In genomic region chr19:2237051-2237868, GRCh38 we compare ENCODE assay signal across 8 cellular contexts. TPM values are rescaled to one million over a fixed set of nuclear protein-coding genes. Genes with fewer than 3 reads are reported as not detected.
DNase-seq lines count a peak whose midpoint lies in the region; TF ChIP-seq lines count a peak whose summit lies in the region.

No MANE protein-coding gene starts in this region.

- H3K9me3 Mint-ChIP-seq in activated CD4-positive, alpha-beta T cell treated with anti-CD3 and anti-CD28 coated beads, Interleukin-2, amount 10 ng/mL, durations not matched to agents 24 days and 14 days = no peaks in the 10 kb centered on the region

- no peak for TF ChIP-seq CTCF in adrenal gland (IDR thresholded peaks at IDR 0.05)
- TF ChIP-seq CTCF in thyroid gland (IDR thresholded peaks at IDR 0.05) = no peak

- H3K27ac ChIP-seq in adrenal gland (peak overlapping the region; percentile 94 to 100 (median 95)), layer of hippocampus (ENCODE audit: low read depth, low read length) (peak overlapping the region; percentile 100), thyroid gland (peak overlapping the region; percentile 96 to 99 (median 98))

- H3K4me1 ChIP-seq in adrenal gland (replicated peaks in 1 of 2) (peaks cover 28 to 60% of the 10 kb centered on the region in 2 donors), thyroid gland (peaks cover 58 to 67% of the 10 kb centered on the region in 2 donors)

- intact Hi-C loops in activated CD4-positive, alpha-beta T cell treated with anti-CD3 and anti-CD28 coated beads, Interleukin-2, amount 10 ng/mL, durations not matched to agents 24 days and 14 days (cut with micrococcal nuclease) = loop anchor here (5.0 kb wide), 1 partner anchor 70 kb away; no protein-coding TSS in a partner anchor
- intact Hi-C loops in adrenal gland (cut with DNase I) = loop anchor here (2.0 to 10.0 kb wide), 4 partner anchors 35 to 80 kb away; no protein-coding TSS in a partner anchor
- intact Hi-C loops in thyroid gland (cut with DNase I) = loop anchor here (2.0 to 5.0 kb wide), 2 partner anchors 34 to 95 kb away; no protein-coding TSS in a partner anchor

- H3K4me3 ChIP-seq in adrenal gland (peak overlapping the region; percentile 29 to 93 (median 74)), thyroid gland (replicated peaks in 1 of 3) (peak overlapping the region; percentile 70 to 92 (median 86))

- peak overlapping the region; percentile 100 for H3K27ac Mint-ChIP-seq in activated CD4-positive, alpha-beta T cell treated with anti-CD3 and anti-CD28 coated beads, Interleukin-2, amount 10 ng/mL, durations not matched to agents 24 days and 14 days

- H3K36me3 ChIP-seq in adrenal gland (replicated peaks in 1 of 2) (peaks cover 0 to 10% of the 10 kb centered on the region in 2 donors), thyroid gland (peaks cover 4 to 12% of the 10 kb centered on the region in 2 donors)

- peaks cover 2% of the 10 kb centered on the region for H3K27me3 Mint-ChIP-seq in activated CD4-positive, alpha-beta T cell treated with anti-CD3 and anti-CD28 coated beads, Interleukin-2, amount 10 ng/mL, durations not matched to agents 24 days and 14 days

- H3K4me1 Mint-ChIP-seq in activated CD4-positive, alpha-beta T cell treated with anti-CD3 and anti-CD28 coated beads, Interleukin-2, amount 10 ng/mL, durations not matched to agents 24 days and 14 days = peaks cover 57% of the 10 kb centered on the region

- DNase-seq in activated CD4-positive, alpha-beta T cell treated with anti-CD3 and anti-CD28 coated beads, Interleukin-2, amount 10 ng/mL, durations not matched to agents 24 days and 14 days = peak; percentile 67
- no peak for DNase-seq in activated CD4-positive, alpha-beta T cell treated with anti-CD3 and anti-CD28 coated beads for 48 hours
- DNase-seq in adrenal gland (no peak), thyroid gland (no peak), NCI-H2196 treated with DMSO at 0.1 percent for 48 hours (lab: John Stamatoyannopoulos, UW; ENCODE audit: unreplicated experiment) (no peak), GDM1 (lab: John Stamatoyannopoulos, UW) (no peak), hippocampal formation (lab: John Stamatoyannopoulos, UW) (no peak)

- H3K27me3 ChIP-seq in adrenal gland (no peaks in the 10 kb centered on the region), layer of hippocampus (ENCODE audit: control insufficient read depth, insufficient read depth, low read length) (no peaks in the 10 kb centered on the region), thyroid gland (no peaks in the 10 kb centered on the region)

- H3K9me3 ChIP-seq in adrenal gland (replicated peaks in 1 of 3) (no peaks in the 10 kb centered on the region), thyroid gland (no peaks in the 10 kb centered on the region)

- H3K4me3 Mint-ChIP-seq in activated CD4-positive, alpha-beta T cell treated with anti-CD3 and anti-CD28 coated beads, Interleukin-2, amount 10 ng/mL, durations not matched to agents 24 days and 14 days = peak overlapping the region; percentile 100

- TF ChIP-seq POLR2A in adrenal gland (IDR thresholded peaks at IDR 0.05) (no peak), thyroid gland (IDR thresholded peaks at IDR 0.05) (no peak)

- WGBS in adrenal gland, 4 donors = 46 to 64% (median 53%) methylated on average over 33 to 43 of the region's 43 CpGs
- 46 to 59% methylated on average over 33 to 42 of the region's 43 CpGs for WGBS in thyroid gland, 2 donors

- H3K36me3 Mint-ChIP-seq in activated CD4-positive, alpha-beta T cell treated with anti-CD3 and anti-CD28 coated beads, Interleukin-2, amount 10 ng/mL, durations not matched to agents 24 days and 14 days (ENCODE audit: low read depth) = peaks cover 53% of the 10 kb centered on the region

RNA-seq across cellular contexts. Expression of gene SF3A2, which starts 0.6 kb away (rescaled TPM):
- total RNA-seq in activated CD4-positive, alpha-beta T cell treated with anti-CD3 and anti-CD28 coated beads, Interleukin-2, amount 10 ng/mL, durations not matched to agents 24 days and 14 days = 159 and 171 TPM in 2 replicates
- 10 to 100 TPM; 17.7 to 64.3 (median 28.2) TPM for total RNA-seq in adrenal gland
- polyA plus RNA-seq in adrenal gland = 100 to 1,000 TPM in 1 of 3 donors, 10 to 100 TPM in 1, 1 to 10 TPM in 1; 3.9 to 110 (median 52.7) TPM
- 10 to 100 TPM; 25.7 to 39.8 (median 30.3) TPM for total RNA-seq in thyroid gland

RNA-seq across cellular contexts. Expression of gene PLEKHJ1, which starts 1.1 kb away (rescaled TPM):
- total RNA-seq in activated CD4-positive, alpha-beta T cell treated with anti-CD3 and anti-CD28 coated beads, Interleukin-2, amount 10 ng/mL, durations not matched to agents 24 days and 14 days = 70.5 and 71.6 TPM in 2 replicates
- total RNA-seq in adrenal gland (10 to 100 TPM; 58.1 to 85.1 (median 71.7) TPM), thyroid gland (100 to 1,000 TPM in 3 of 4 donors, 10 to 100 TPM in 1; 86.7 to 179 (median 131) TPM)
- 10 to 100 TPM; 18.1 to 82.9 (median 69.7) TPM for polyA plus RNA-seq in adrenal gland

RNA-seq across cellular contexts. Expression of gene AMH, which starts 11.9 kb away (rescaled TPM):
- 4.0 and 5.1 TPM in 2 replicates for total RNA-seq in activated CD4-positive, alpha-beta T cell treated with anti-CD3 and anti-CD28 coated beads, Interleukin-2, amount 10 ng/mL, durations not matched to agents 24 days and 14 days
- total RNA-seq in adrenal gland = 1 to 10 TPM in 2 of 8 donors, under 1 TPM in 3, not detected in 3; 0.36 to 1.5 (median 0.42) TPM
- polyA plus RNA-seq in adrenal gland = 1 to 10 TPM in 2 of 3 donors, not detected in 1; 1.8 to 4.6 TPM
- total RNA-seq in thyroid gland = 1 to 10 TPM in 1 of 4 donors, under 1 TPM in 1, not detected in 2; 0.33 to 4.2 TPM

RNA-seq across cellular contexts. Expression of gene JSRP1, which starts 19.0 kb away (rescaled TPM):
- 0.40 and 0.91 TPM in 2 replicates for total RNA-seq in activated CD4-positive, alpha-beta T cell treated with anti-CD3 and anti-CD28 coated beads, Interleukin-2, amount 10 ng/mL, durations not matched to agents 24 days and 14 days
- total RNA-seq in adrenal gland (under 1 TPM in 2 of 8 donors, not detected in 6; 0.54 to 0.84 TPM), thyroid gland (not detected)
- 1 to 10 TPM in 1 of 3 donors, under 1 TPM in 2; 0.71 to 1.1 (median 0.82) TPM for polyA plus RNA-seq in adrenal gland

RNA-seq across cellular contexts. Expression of gene PEAK3, which starts 44.7 kb away (rescaled TPM):
- 0.09 TPM in 1 of 2 replicates, not detected in the other for total RNA-seq in activated CD4-positive, alpha-beta T cell treated with anti-CD3 and anti-CD28 coated beads, Interleukin-2, amount 10 ng/mL, durations not matched to agents 24 days and 14 days
- total RNA-seq in adrenal gland = 1 to 10 TPM in 6 of 8 donors, under 1 TPM in 2; 0.43 to 3.2 (median 1.5) TPM
- under 1 TPM; 0.05 to 0.56 (median 0.27) TPM for polyA plus RNA-seq in adrenal gland
- 1 to 10 TPM in 1 of 4 donors, under 1 TPM in 3; 0.27 to 1.6 (median 0.59) TPM for total RNA-seq in thyroid gland
